9 cellular contexts compared by ENCODE assay signal in the genomic region with DNA sequence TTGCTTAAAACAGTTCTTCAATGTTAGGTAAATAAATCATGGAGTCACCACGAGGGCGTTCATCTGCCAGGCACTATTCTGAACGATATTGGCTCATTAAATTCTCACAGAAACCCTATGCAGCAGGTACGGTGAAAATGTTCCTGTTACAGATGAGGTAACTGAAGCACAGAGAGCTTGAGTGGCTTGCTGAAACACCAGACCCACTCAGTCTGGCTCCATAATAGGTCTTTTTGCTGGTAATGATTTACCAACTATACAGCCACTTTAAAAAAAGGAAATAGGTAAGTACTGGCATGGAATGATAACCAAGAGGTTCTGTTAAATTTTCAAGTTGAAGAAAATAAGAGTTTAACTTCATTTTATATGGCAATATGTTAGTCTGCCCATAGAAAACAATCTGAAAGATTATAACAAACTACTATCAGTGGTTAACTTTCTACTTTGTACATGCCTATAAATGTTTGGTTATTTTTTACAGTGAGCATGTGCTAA. TPM values are rescaled to one million over a fixed set of nuclear protein-coding genes. Genes with fewer than 3 reads are reported as not detected.
A peak's percentile ranks its signal among the peaks of the same experiment; 100 is the strongest.
DNase-seq lines count a peak whose midpoint lies in the region; ATAC-seq and TF ChIP-seq lines count a peak whose summit lies in the region.
"Had no signal": no experiment of that assay in that cellular context is flagged by ENCODE, and none has a peak within 500 bp of the region (broad histone marks: within the 10 kb centered on the region; RNA-seq: fewer than 3 reads in every experiment).

No MANE protein-coding gene starts in this region.

- H3K4me1 ChIP-seq in adipocyte (ENCODE audit: control insufficient read depth, insufficient read depth, low read length) = peaks cover 39% of the 10 kb centered on the region
- H3K4me1 ChIP-seq in mucosa of descending colon (ENCODE audit: low read depth) = peaks cover 39% of the 10 kb centered on the region

- ATAC-seq in mucosa of descending colon (peak; percentile 54), HG03097 (IDR thresholded peaks at IDR 0.05; ENCODE audit: low FRiP score, unreplicated experiment) (no peak)

- H3K9ac ChIP-seq in adipocyte (ENCODE audit: low read length) = peak overlapping the region; percentile 97

- peaks cover 5% of the 10 kb centered on the region for H3K9me3 ChIP-seq in adipocyte (ENCODE audit: control insufficient read depth, low read length)
- no peaks in the 10 kb centered on the region for H3K9me3 ChIP-seq in mucosa of descending colon

- intact Hi-C loops in mucosa of descending colon (cut with DNase I, micrococcal nuclease) = no loop called here

- no peak for TF ChIP-seq CTCF in AG09309 (IDR thresholded peaks at IDR 0.05; ENCODE audit: control insufficient read depth, insufficient read depth, low read depth, low read length, missing control alignments)
- no peak for TF ChIP-seq CTCF in GM20000 (IDR thresholded peaks at IDR 0.05; ENCODE audit: extremely low read depth, missing control alignments)
- TF ChIP-seq CTCF in mucosa of descending colon (IDR thresholded peaks at IDR 0.05) = no peak

- H3K36me3 ChIP-seq in adipocyte (ENCODE audit: control insufficient read depth, insufficient read depth, low read length, severe bottlenecking) (no peaks in the 10 kb centered on the region), mucosa of descending colon (ENCODE audit: low read depth) (no peaks in the 10 kb centered on the region)

- no peaks in the 10 kb centered on the region for H3K27me3 ChIP-seq in adipocyte (replicated peaks; ENCODE audit: control insufficient read depth, insufficient read depth, low read length)

- peak overlapping the region; percentile 100 for H3K4me3 ChIP-seq in AG09309 (ENCODE audit: control insufficient read depth, low read depth, low read length)
- peak overlapping the region; percentile 92 for H3K4me3 ChIP-seq in adipocyte (ENCODE audit: low read length)
- no peak overlapping the region for H3K4me3 ChIP-seq in mucosa of descending colon

- no peak for DNase-seq in AG09309 (ENCODE audit: low read depth)
- DNase-seq in GM20000 (ENCODE audit: low spot score) = peak; percentile 32
- DNase-seq in adipocyte (ENCODE audit: low read depth) = no peak
- DNase-seq in mucosa of descending colon = peak in 1 of 3 donors; percentile 47
- DNase-seq in effector CD4-positive, alpha-beta T cell = no peak
- DNase-seq in Ammon's horn (ENCODE audit: low spot score) = no peak
- no peak for DNase-seq in OCI-M2 (lab: John Stamatoyannopoulos, UW; ENCODE audit: unreplicated experiment)
- DNase-seq: stimulated activated CD4-positive, alpha-beta T cell treated with anti-CD3 and anti-CD28 coated beads, Interleukin-4, amount 100 ng/mL, for 24 hours had no signal

RNA-seq across cellular contexts. Expression of a gene that starts 1.3 kb away (rescaled TPM):
- 100 to 1,000 TPM; 188 to 241 (median 212) TPM for total RNA-seq in mucosa of descending colon
